Comparison of ENCODE assay signal across 21 cellular contexts in genomic region chr5:57906637-57907036, GRCh38.
DNase-seq lines count a peak whose midpoint lies in the region; ATAC-seq, FAIRE-seq and TF ChIP-seq lines count a peak whose summit lies in the region.
"Had no signal": no experiment of that assay in that cellular context is flagged by ENCODE, and none has a peak within 500 bp of the region (broad histone marks: within the 10 kb centered on the region; RNA-seq: fewer than 3 reads in every experiment).

No MANE protein-coding gene starts in this region.

- ATAC-seq in Right ventricle myocardium inferior (peak; percentile 70), left cardiac atrium (no peak), GM23338 (no peak)
- ATAC-seq: A549 had no signal

- 0 out of 2 replicates have a peak overlapping the region, but pooled peaks have one; percentile 19 for H2BK12ac ChIP-seq in H1 (ENCODE audit: low read depth, low read length)
- no peak overlapping the region for H2BK12ac ChIP-seq in neuronal stem cell (ENCODE audit: low read length)

- H3K14ac ChIP-seq in H1 (ENCODE audit: insufficient read length) (no peak overlapping the region), neuronal stem cell (ENCODE audit: low read length) (no peak overlapping the region)

- H4K20me1 ChIP-seq in GM23338 (replicated peaks; ENCODE audit: insufficient read depth) (no peaks in the 10 kb centered on the region), H1 (replicated peaks in 1 of 2; ENCODE audit: control insufficient read depth in 1 of 2, insufficient read depth in 2 of 2, low read length in 2 of 2) (no peaks in the 10 kb centered on the region)

- H3K4me3 ChIP-seq in GM23338, result no peak overlapping the region
- H3K4me3 ChIP-seq in H1 (ENCODE audit: extremely low read depth in 1 of 4, insufficient read depth in 2 of 4, low read depth in 3 of 4, low read length in 4 of 4), result no peak overlapping the region
- no peak overlapping the region for H3K4me3 ChIP-seq in neuronal stem cell (ENCODE audit: low read length in 2 of 2)
- H3K4me3 ChIP-seq in tibial artery, result no peak overlapping the region
- H3K4me3 ChIP-seq: A549, HAP-1 had no signal

- no peaks in the 10 kb centered on the region for H3K9me3 ChIP-seq in H1 (ENCODE audit: insufficient read depth in 2 of 2, low read depth in 1 of 2, low read length in 1 of 2)
- H3K9me3 ChIP-seq in neuronal stem cell (replicated peaks in 1 of 2; ENCODE audit: control insufficient read depth in 2 of 2, insufficient read depth in 1 of 2, low read depth in 1 of 2, low read length in 2 of 2), result no peaks in the 10 kb centered on the region
- H3K9me3 ChIP-seq in tibial artery, result no peaks in the 10 kb centered on the region
- H3K9me3 ChIP-seq: A549, Caco-2, HAP-1 had no signal

- H2AK5ac ChIP-seq in H1 (ENCODE audit: low read depth, low read length), result no peak overlapping the region
- H2AK5ac ChIP-seq in neuronal stem cell (ENCODE audit: low read depth, low read length), result no peak overlapping the region

- TF ChIP-seq CTCF in GM23338 (conservative IDR thresholded peaks at IDR 0.05; ENCODE audit: low read depth in 2 of 2), result no peak
- TF ChIP-seq CTCF in H1 (IDR thresholded peaks at IDR 0.05; ENCODE audit: control extremely low read depth in 1 of 3, insufficient read depth in 1 of 3, low read depth in 1 of 3, low read length in 3 of 3), result no peak
- TF ChIP-seq CTCF in tibial artery (IDR thresholded peaks at IDR 0.05), result no peak

- H2BK120ac ChIP-seq in H1 (replicated peaks; ENCODE audit: low read depth, low read length) (no peak overlapping the region), neuronal stem cell (ENCODE audit: low read depth, low read length) (no peak overlapping the region)

- H3K4me1 Mint-ChIP-seq in GM23338, result no peaks in the 10 kb centered on the region; the same call in 2 of the 3 replicates

- H3K27ac Mint-ChIP-seq in GM23338, result no peak overlapping the region
- H3K27ac Mint-ChIP-seq: CD4-positive, alpha-beta T cell had no signal

- intact Hi-C loops in Right ventricle myocardium inferior (cut with DNase I) (no loop called here), left cardiac atrium (cut with DNase I) (no loop called here), tibial artery (cut with DNase I; ENCODE audit: low total_unique reads) (no loop called here)

- 0 out of 2 replicates have a peak, but pooled peaks cover 4% of the 10 kb centered on the region for H3K9me2 ChIP-seq in GM23338 (ENCODE audit: insufficient read depth)

- H2BK15ac ChIP-seq in H1 (ENCODE audit: low read length) (no peak overlapping the region), neuronal stem cell (ENCODE audit: low read length) (no peak overlapping the region)

- 87% methylated on average over 7 of the region's 7 CpGs; no CpG with 5 or more reads in 1 of the 2 experiments for WGBS in H1 (ENCODE audit: extremely low coverage in 1 of 2, insufficient coverage in 1 of 2, insufficient read length in 1 of 2, insufficient replicate concordance in 2 of 2, low coverage in 1 of 2, low lambda C conversion rate in 2 of 2, missing lambda C conversion rate in 1 of 2), 2 experiments
- WGBS in neuronal stem cell (ENCODE audit: extremely low coverage in 2 of 2, insufficient read length in 2 of 2, insufficient replicate concordance in 1 of 2), 2 donors, result no CpG with 5 or more reads among the region's 7 CpGs

- no peaks in the 10 kb centered on the region for H3K27me3 Mint-ChIP-seq in GM23338 (ENCODE audit: insufficient read depth, low read depth, poor library complexity)
- H3K27me3 Mint-ChIP-seq: CD4-positive, alpha-beta T cell had no signal

- no peak overlapping the region for H3K27ac ChIP-seq in GM23338 (ENCODE audit: low read depth)
- no peak overlapping the region for H3K27ac ChIP-seq in H1 (ENCODE audit: low read depth, low read length)
- no peak overlapping the region for H3K27ac ChIP-seq in neuronal stem cell (replicated peaks; ENCODE audit: low read length)
- no peak overlapping the region for H3K27ac ChIP-seq in tibial artery
- H3K27ac ChIP-seq: 22Rv1, A549, C4-2B, HL-60 had no signal

- H3K9ac ChIP-seq in H1 (replicated peaks in 1 of 4; ENCODE audit: extremely low read depth in 1 of 4, low read depth in 3 of 4, low read length in 3 of 4), result no peak overlapping the region
- no peak overlapping the region for H3K9ac ChIP-seq in neuronal stem cell (ENCODE audit: low read depth, low read length, poor library complexity)

- TF ChIP-seq POLR2A in H1 (IDR thresholded peaks at IDR 0.05; ENCODE audit: control extremely low read depth in 1 of 2, low read depth in 2 of 2, low read length in 2 of 2), result no peak

- H3K79me2 ChIP-seq in GM23338 (replicated peaks; ENCODE audit: insufficient read depth) (no peaks in the 10 kb centered on the region), H1 (ENCODE audit: control insufficient read depth in 1 of 2, insufficient read depth in 2 of 2, low read length in 2 of 2) (no peaks in the 10 kb centered on the region)

- no peak for TF ChIP-seq EP300 in H1 (IDR thresholded peaks at IDR 0.05; ENCODE audit: borderline replicate concordance in 1 of 2, low read depth in 2 of 2, low read length in 2 of 2)

- FAIRE-seq in H1 (lab: Jason Lieb, UNC), result no peak
- FAIRE-seq: A549, D721Med had no signal

- CTCF ChIA-PET in H1 (lab: Charles Lee; ENCODE audit: partially characterized antibody), result no interaction called here

- no peaks in the 10 kb centered on the region for H3K23me2 ChIP-seq in H1 (ENCODE audit: low read depth, low read length)

- H3K27me3 ChIP-seq in GM23338 (ENCODE audit: insufficient read depth) (no peaks in the 10 kb centered on the region), H1 (replicated peaks in 1 of 4; ENCODE audit: control insufficient read depth in 3 of 4, extremely low read depth in 1 of 4, insufficient read depth in 3 of 4, low read length in 3 of 4) (no peaks in the 10 kb centered on the region), neuronal stem cell (ENCODE audit: control insufficient read depth in 3 of 3, insufficient read depth in 3 of 3, low read depth in 1 of 3, low read length in 3 of 3) (no peaks in the 10 kb centered on the region), tibial artery (no peaks in the 10 kb centered on the region)

- no peak overlapping the region for H2BK20ac ChIP-seq in H1 (ENCODE audit: low read length)

- no peaks in the 10 kb centered on the region for H3K9me3 Mint-ChIP-seq in GM23338
- H3K9me3 Mint-ChIP-seq: CD4-positive, alpha-beta T cell had no signal

- peak; percentile 53 for DNase-seq in Right ventricle myocardium inferior (ENCODE audit: missing footprints)
- no peak for DNase-seq in left cardiac atrium
- no peak for DNase-seq in GM23338 (ENCODE audit: low spot score)
- no peak for DNase-seq in H1 (ENCODE audit: low read depth in 1 of 2, low spot score in 2 of 2)
- no peak for DNase-seq in neuronal stem cell (ENCODE audit: low spot score)
- DNase-seq in DMS 273 (lab: John Stamatoyannopoulos, UW; ENCODE audit: unreplicated experiment), result no peak
- DNase-seq in NCI-H510A treated with DMSO at 0.1 percent for 48 hours (lab: John Stamatoyannopoulos, UW), result no peak
- no peak for DNase-seq in tibial artery
- DNase-seq: AML-193; Caco-2; CD4-positive, alpha-beta T cell; DMS153; DMS79 treated with DMSO at 0.1 percent for 48 hours; GF-D8; GOT3 had no signal

- H3K56ac ChIP-seq in H1 (replicated peaks; ENCODE audit: insufficient read length, low read depth, low read length), result no peak overlapping the region

- H3F3A ChIP-seq in GM23338 (replicated peaks; ENCODE audit: low read depth), result no peaks in the 10 kb centered on the region

- H3K4me2 ChIP-seq in GM23338 (no peak overlapping the region), H1 (ENCODE audit: insufficient read depth in 1 of 2, low read depth in 2 of 2, low read length in 2 of 2) (no peak overlapping the region), neuronal stem cell (ENCODE audit: insufficient read depth, low read length, poor library complexity, severe bottlenecking) (no peak overlapping the region)
- H3K4me2 ChIP-seq: A549 had no signal

- H3K36me3 ChIP-seq in GM23338 (ENCODE audit: insufficient read depth) (no peaks in the 10 kb centered on the region), H1 (ENCODE audit: control insufficient read depth in 2 of 4, insufficient read depth in 4 of 4, low read length in 3 of 4) (no peaks in the 10 kb centered on the region), neuronal stem cell (replicated peaks in 1 of 2; ENCODE audit: control insufficient read depth in 2 of 2, insufficient read depth in 2 of 2, low read length in 2 of 2) (no peaks in the 10 kb centered on the region), tibial artery (no peaks in the 10 kb centered on the region)
- H3K36me3 ChIP-seq: HAP-1 had no signal

- H2BK5ac ChIP-seq in H1 (ENCODE audit: low read depth, low read length) (no peak overlapping the region), neuronal stem cell (ENCODE audit: low read length) (no peak overlapping the region)

- H2AFZ ChIP-seq in GM23338 (peak overlapping the region; percentile 67; the same call in 1 of the 2 replicates), H1 (ENCODE audit: low read length) (peak overlapping the region; percentile 88), neuronal stem cell (ENCODE audit: low read length) (peak overlapping the region; percentile 41)

- POLR2A ChIA-PET in H1 (lab: Charles Lee; ENCODE audit: partially characterized antibody), result no interaction called here

- no peak overlapping the region for H4K8ac ChIP-seq in H1 (ENCODE audit: extremely low read depth, insufficient read depth, low read length)
- H4K8ac ChIP-seq in neuronal stem cell (ENCODE audit: low read depth, low read length), result no peak overlapping the region

- H3K18ac ChIP-seq in H1 (ENCODE audit: extremely low read depth, low read length) (no peak overlapping the region), neuronal stem cell (ENCODE audit: low read length) (no peak overlapping the region)

- H3K4me3 Mint-ChIP-seq in GM23338, result no peak overlapping the region
- H3K4me3 Mint-ChIP-seq: CD4-positive, alpha-beta T cell had no signal

- no peaks in the 10 kb centered on the region for H3K36me3 Mint-ChIP-seq in GM23338 (ENCODE audit: low read depth)

- H3K79me1 ChIP-seq in H1 (ENCODE audit: low read depth, low read length), result no peaks in the 10 kb centered on the region
- H3K79me1 ChIP-seq in neuronal stem cell (ENCODE audit: low read depth, low read length), result no peaks in the 10 kb centered on the region

- H3K23ac ChIP-seq in H1 (ENCODE audit: insufficient read length) (no peak overlapping the region), neuronal stem cell (ENCODE audit: low read depth, low read length, poor library complexity) (no peak overlapping the region)

- H4K91ac ChIP-seq in H1 (replicated peaks; ENCODE audit: insufficient read length, low read length) (no peak overlapping the region), neuronal stem cell (ENCODE audit: low read depth, low read length, poor library complexity) (no peak overlapping the region)

- TF ChIP-seq RAD21 in H1 (IDR thresholded peaks at IDR 0.05 in 1 of 2, conservative IDR thresholded peaks at IDR 0.05 in 1 of 2; ENCODE audit: low read depth in 2 of 2, low read length in 2 of 2), result no peak

- no peak overlapping the region for H3K4ac ChIP-seq in H1 (replicated peaks; ENCODE audit: insufficient read length, low read depth, low read length)
- no peak overlapping the region for H3K4ac ChIP-seq in neuronal stem cell (ENCODE audit: low read length)

- H3K4me1 ChIP-seq in GM23338 (ENCODE audit: insufficient read depth) (no peaks in the 10 kb centered on the region; the same call in 1 of the 2 replicates), H1 (replicated peaks in 1 of 4; ENCODE audit: control insufficient read depth in 3 of 4, insufficient read depth in 4 of 4, low read length in 3 of 4) (no peaks in the 10 kb centered on the region), neuronal stem cell (ENCODE audit: control insufficient read depth in 2 of 2, insufficient read depth in 1 of 2, low read depth in 1 of 2, low read length in 2 of 2) (peaks cover 0 to 2% of the 10 kb centered on the region in 2 donors), tibial artery (peaks cover 0 to 26% (median 1%) of the 10 kb centered on the region in 4 donors)
- H3K4me1 ChIP-seq: A549, Caco-2, HAP-1 had no signal

- H4K5ac ChIP-seq in H1 (ENCODE audit: insufficient read length, low read depth, low read length), result no peak overlapping the region
